ENCODE assay signal across 14 cellular contexts in the genomic region with DNA sequence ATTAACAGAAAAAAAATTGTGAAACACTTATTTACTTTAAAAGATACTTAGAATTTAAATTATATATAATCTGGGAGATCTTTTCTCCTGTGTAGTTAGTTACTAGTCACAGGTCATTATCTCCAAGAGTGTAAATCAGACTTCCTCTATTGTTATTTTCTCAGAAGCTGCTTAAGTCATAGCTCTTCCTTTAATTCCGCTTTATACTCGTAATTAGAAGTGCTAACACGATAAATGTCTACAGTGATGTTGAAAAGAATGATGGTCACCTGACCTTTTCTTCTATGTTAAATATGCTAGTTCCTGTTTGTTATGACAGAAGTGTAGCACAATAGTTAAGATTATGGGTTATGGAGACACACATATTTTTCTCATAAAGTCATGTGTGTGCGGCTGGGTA.
"Had no signal": no experiment of that assay in that cellular context is flagged by ENCODE, and none has a peak within 500 bp of the region (broad histone marks: within the 10 kb centered on the region; RNA-seq: fewer than 3 reads in every experiment).

No MANE protein-coding gene starts in this region.

- H3K9me3 ChIP-seq: ascending aorta, esophagus squamous epithelium, ovary, psoas muscle, right lobe of liver had no signal

- H3K36me3 ChIP-seq: ascending aorta, esophagus squamous epithelium, ovary, right lobe of liver had no signal

- H3K27me3 ChIP-seq: ascending aorta, esophagus squamous epithelium, ovary, right lobe of liver had no signal

- H3K4me2 ChIP-seq: smooth muscle cell had no signal

- ATAC-seq: natural killer cell, psoas muscle had no signal

- H3K27ac ChIP-seq: ascending aorta, esophagus squamous epithelium, ovary, right lobe of liver had no signal

- H3K4me1 ChIP-seq: right lobe of liver had no signal

- DNase-seq: activated CD4-positive, alpha-beta T cell treated with anti-CD3 and anti-CD28 coated beads, Interleukin-2, amount 50 U/mL, for 4 hours; activated gamma-delta T cell; cortex of kidney; effector memory CD4-positive, alpha-beta T cell; esophagus squamous epithelium; mesendoderm; natural killer cell; ovary; psoas muscle; right lobe of liver; stimulated activated CD4-positive, alpha-beta T cell treated with anti-CD3 and anti-CD28 coated beads, Interleukin-4, amount 100 ng/mL, for 1 hour; stimulated activated naive CD8-positive, alpha-beta T cell treated with anti-CD3 and anti-CD28 coated beads, Interleukin-15, amount 100 ng/mL, for 72 hours had no signal

- H3K4me3 ChIP-seq: ascending aorta, esophagus squamous epithelium, ovary, psoas muscle, right lobe of liver, smooth muscle cell had no signal
